18 cellular contexts compared by ENCODE assay signal in the genomic region with DNA sequence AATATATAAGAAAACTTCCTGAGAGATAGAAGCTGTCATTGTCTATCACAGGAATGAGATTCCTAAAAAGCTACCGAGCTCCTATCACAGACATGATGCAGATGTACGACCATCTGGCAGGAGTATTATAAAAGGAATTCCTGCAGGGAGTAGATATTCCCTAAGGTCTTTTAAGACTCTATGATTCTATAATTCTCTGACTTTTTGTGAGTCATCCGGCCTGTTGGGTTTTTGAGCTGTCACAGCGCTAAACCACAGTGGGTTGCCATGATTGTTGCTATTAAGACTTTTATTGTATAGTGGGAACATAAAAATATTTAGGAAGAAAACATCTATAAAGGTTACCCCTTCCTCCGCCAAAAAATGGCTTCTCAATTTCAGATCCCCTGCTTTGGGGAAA.
DNase-seq lines count a peak whose midpoint lies in the region; ATAC-seq lines count a peak whose summit lies in the region.
"Had no signal": no experiment of that assay in that cellular context is flagged by ENCODE, and none has a peak within 500 bp of the region (broad histone marks: within the 10 kb centered on the region; RNA-seq: fewer than 3 reads in every experiment).

No MANE protein-coding gene starts in this region.

- H3K9me3 ChIP-seq in MG63: peaks cover 13% of the 10 kb centered on the region

- CTCF ChIA-PET in T-cell (lab: Charles Lee): no interaction called here

- H3K4me3 Mint-ChIP-seq in T-cell: no peak overlapping the region
- H3K4me3 Mint-ChIP-seq: CD4-positive, alpha-beta T cell had no signal

- H3K27ac Mint-ChIP-seq in T-cell: no peak overlapping the region
- H3K27ac Mint-ChIP-seq: CD4-positive, alpha-beta T cell had no signal

- no peaks in the 10 kb centered on the region for H3K36me3 Mint-ChIP-seq in T-cell

- POLR2A ChIA-PET in T-cell (lab: Charles Lee): no interaction called here

- H3K27me3 ChIP-seq in MG63: no peaks in the 10 kb centered on the region
- H3K27me3 ChIP-seq: heart left ventricle, upper lobe of right lung had no signal

- peaks cover 57% of the 10 kb centered on the region for H3K36me3 ChIP-seq in MG63
- H3K36me3 ChIP-seq: heart left ventricle, upper lobe of right lung had no signal

- no peaks in the 10 kb centered on the region for H3K4me1 Mint-ChIP-seq in T-cell

- DNase-seq in DMS 273 (lab: John Stamatoyannopoulos, UW; ENCODE audit: unreplicated experiment) (peak; percentile 87), MG63 (peak; percentile 26), amniotic stem cell (lab: John Stamatoyannopoulos, UW) (peak; percentile 23), skeletal muscle cell (ENCODE audit: low read depth) (peak; percentile 75), SKM-1 treated with dmso at 0.1 percent for 144 hours (lab: John Stamatoyannopoulos, UW; ENCODE audit: unreplicated experiment) (no peak), MV-4-11 (lab: John Stamatoyannopoulos, UW) (no peak), T-cell (no peak), NCI-H526 (lab: John Stamatoyannopoulos, UW) (no peak)
- DNase-seq: activated CD4-positive, alpha-beta T cell treated with anti-CD3 and anti-CD28 coated beads, Interleukin-2, amount 50 U/mL, for 48 hours; activated T-cell treated with anti-CD3 and anti-CD28 coated beads, Interleukin-2, amount 50 U/mL, for 48 hours; CD4-positive, alpha-beta T cell; heart left ventricle; midbrain; NCI-H1048; occipital lobe; stimulated activated naive CD4-positive, alpha-beta T cell; upper lobe of right lung had no signal

- no peak for ATAC-seq in T-cell (replicated peaks in 1 of 4)
- ATAC-seq: heart left ventricle, HepG2, upper lobe of right lung had no signal

- H3K9me3 Mint-ChIP-seq in T-cell: peaks cover 12 to 36% (median 28%) of the 10 kb centered on the region in 3 donors

- H3K27me3 Mint-ChIP-seq in T-cell: no peaks in the 10 kb centered on the region
- H3K27me3 Mint-ChIP-seq: CD4-positive, alpha-beta T cell had no signal

- H3K4me3 ChIP-seq in MG63 (no peak overlapping the region), skeletal muscle cell (ENCODE audit: low read depth, low read length) (no peak overlapping the region)
- H3K4me3 ChIP-seq: heart left ventricle, upper lobe of right lung had no signal

Comparison
In these comparisons a context has a peak if more than half of its experiments do, and no peak if none do; other contexts are left out.
1. DNase-seq: peak in DMS 273 (single experiment), MG63 (single experiment), amniotic stem cell (single experiment) and skeletal muscle cell (single experiment); none in SKM-1 treated with dmso at 0.1 percent for 144 hours (single experiment), MV-4-11 (single experiment), T-cell (0 of 34) and NCI-H526 (0 of 2).